In genomic region chr18:58043452-58044369, GRCh38 we compare ENCODE assay signal across 1 cellular context.
A peak's percentile ranks its signal among the peaks of the same experiment; 100 is the strongest.
TF ChIP-seq lines count a peak whose summit lies in the region.

Gene NEDD4L, plus strand, starts transcription at chr18:58044226. Its CDS starts 435 bp downstream, at chr18:58044661.

TF ChIP-seq in Ishikawa, 13 proteins besides CTCF, POLR2A, EP300 and RAD21 (continued from another document):
- TF ChIP-seq REST (IDR thresholded peaks at IDR 0.05; ENCODE audit: low read depth): no peak
- 0 out of 2 replicates have a peak, but pooled peaks have one; percentile 6 for TF ChIP-seq TCF12 (IDR thresholded peaks at IDR 0.05; ENCODE audit: low read depth)
TF ChIP-seq in Ishikawa: peak in this region for 4.
